Comparison of ENCODE assay signal across 1 cellular context in the genomic region with DNA sequence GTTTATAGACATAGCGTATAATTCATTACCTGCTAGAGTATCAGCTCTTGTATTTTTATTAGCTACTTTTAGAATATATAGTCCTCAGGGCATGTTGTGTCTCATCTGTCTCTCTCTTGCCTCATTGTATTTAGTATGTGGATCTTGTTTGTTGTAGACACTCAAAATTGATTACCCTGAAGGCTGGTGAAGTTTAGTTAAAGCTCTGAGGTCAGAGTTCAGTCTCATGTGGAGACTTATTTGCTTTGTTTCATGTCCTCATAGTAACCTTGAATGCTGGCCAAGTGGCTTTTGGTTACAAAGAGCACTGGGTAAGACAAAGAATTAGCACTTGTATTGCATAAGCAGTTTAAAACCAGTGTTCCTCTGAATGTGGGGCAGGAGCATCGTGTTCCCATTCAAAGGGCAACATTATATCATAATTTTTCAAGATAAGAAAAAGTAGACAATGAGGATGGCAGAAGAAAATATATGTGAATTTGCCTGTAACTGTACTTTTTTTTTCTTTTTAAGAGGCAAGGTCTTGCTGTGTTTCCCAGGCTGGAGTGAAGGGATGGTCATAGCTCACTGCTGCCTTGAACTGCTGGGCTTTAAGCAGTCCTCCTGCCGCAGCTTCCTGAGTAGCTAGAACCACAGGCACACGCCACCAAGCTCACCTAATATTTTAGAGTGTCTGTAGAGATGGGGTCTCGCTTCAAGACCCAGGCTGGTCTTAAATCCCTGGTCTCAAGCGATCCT.
TF ChIP-seq lines count a peak whose summit lies in the region.

No MANE protein-coding gene starts in this region.

TF ChIP-seq in liver, 16 proteins besides CTCF, POLR2A, EP300 and RAD21 (continued from another document):
- TF ChIP-seq, protein P1, sequence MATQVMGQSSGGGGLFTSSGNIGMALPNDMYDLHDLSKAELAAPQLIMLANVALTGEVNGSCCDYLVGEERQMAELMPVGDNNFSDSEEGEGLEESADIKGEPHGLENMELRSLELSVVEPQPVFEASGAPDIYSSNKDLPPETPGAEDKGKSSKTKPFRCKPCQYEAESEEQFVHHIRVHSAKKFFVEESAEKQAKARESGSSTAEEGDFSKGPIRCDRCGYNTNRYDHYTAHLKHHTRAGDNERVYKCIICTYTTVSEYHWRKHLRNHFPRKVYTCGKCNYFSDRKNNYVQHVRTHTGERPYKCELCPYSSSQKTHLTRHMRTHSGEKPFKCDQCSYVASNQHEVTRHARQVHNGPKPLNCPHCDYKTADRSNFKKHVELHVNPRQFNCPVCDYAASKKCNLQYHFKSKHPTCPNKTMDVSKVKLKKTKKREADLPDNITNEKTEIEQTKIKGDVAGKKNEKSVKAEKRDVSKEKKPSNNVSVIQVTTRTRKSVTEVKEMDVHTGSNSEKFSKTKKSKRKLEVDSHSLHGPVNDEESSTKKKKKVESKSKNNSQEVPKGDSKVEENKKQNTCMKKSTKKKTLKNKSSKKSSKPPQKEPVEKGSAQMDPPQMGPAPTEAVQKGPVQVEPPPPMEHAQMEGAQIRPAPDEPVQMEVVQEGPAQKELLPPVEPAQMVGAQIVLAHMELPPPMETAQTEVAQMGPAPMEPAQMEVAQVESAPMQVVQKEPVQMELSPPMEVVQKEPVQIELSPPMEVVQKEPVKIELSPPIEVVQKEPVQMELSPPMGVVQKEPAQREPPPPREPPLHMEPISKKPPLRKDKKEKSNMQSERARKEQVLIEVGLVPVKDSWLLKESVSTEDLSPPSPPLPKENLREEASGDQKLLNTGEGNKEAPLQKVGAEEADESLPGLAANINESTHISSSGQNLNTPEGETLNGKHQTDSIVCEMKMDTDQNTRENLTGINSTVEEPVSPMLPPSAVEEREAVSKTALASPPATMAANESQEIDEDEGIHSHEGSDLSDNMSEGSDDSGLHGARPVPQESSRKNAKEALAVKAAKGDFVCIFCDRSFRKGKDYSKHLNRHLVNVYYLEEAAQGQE (IDR thresholded peaks at IDR 0.05): peak; percentile 56
- TF ChIP-seq HNF4A (conservative IDR thresholded peaks at IDR 0.05) (peak; percentile 96 to 97), NR2F2 (IDR thresholded peaks at IDR 0.05) (peak; percentile 98)
- TF ChIP-seq, protein P2, sequence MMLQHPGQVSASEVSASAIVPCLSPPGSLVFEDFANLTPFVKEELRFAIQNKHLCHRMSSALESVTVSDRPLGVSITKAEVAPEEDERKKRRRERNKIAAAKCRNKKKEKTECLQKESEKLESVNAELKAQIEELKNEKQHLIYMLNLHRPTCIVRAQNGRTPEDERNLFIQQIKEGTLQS (IDR thresholded peaks at IDR 0.05): peak; percentile 92
